8 cellular contexts compared by ENCODE assay signal in genomic region chr5:43019615-43020293, GRCh38.
A peak's percentile ranks its signal among the peaks of the same experiment; 100 is the strongest.
DNase-seq lines count a peak whose midpoint lies in the region; ATAC-seq lines count a peak whose summit lies in the region.

No MANE protein-coding gene starts in this region.

- H3K36me3 ChIP-seq in BLaER1 (no peaks in the 10 kb centered on the region), muscle layer of colon (ENCODE audit: insufficient read depth, low read length) (no peaks in the 10 kb centered on the region)

- H4K20me1 ChIP-seq in BLaER1 = no peaks in the 10 kb centered on the region

- ATAC-seq in GM19324 (IDR thresholded peaks at IDR 0.05; ENCODE audit: low FRiP score, unreplicated experiment) (peak; percentile 77), HG03378 (IDR thresholded peaks at IDR 0.05; ENCODE audit: unreplicated experiment) (peak; percentile 71)

- H3K9ac ChIP-seq in BLaER1 = peak overlapping the region; percentile 89
- no peak overlapping the region for H3K9ac ChIP-seq in muscle layer of colon (ENCODE audit: low read length)

- H3K4me1 ChIP-seq in BLaER1 (peaks cover 34% of the 10 kb centered on the region), muscle layer of colon (ENCODE audit: insufficient read depth, low read length) (peaks cover 3% of the 10 kb centered on the region)

- DNase-seq in NCI-H510A treated with DMSO at 0.1 percent for 48 hours (lab: John Stamatoyannopoulos, UW) = peak; percentile 92
- DNase-seq in activated CD4-positive, alpha-beta T cell treated with anti-CD3 and anti-CD28 coated beads for 48 hours = peak; percentile 87
- peak; percentile 81 for DNase-seq in effector CD4-positive, alpha-beta T cell
- peak; percentile 62 to 88 (median 85) for DNase-seq in stimulated activated naive CD4-positive, alpha-beta T cell (lab: John Stamatoyannopoulos, UW)

- peak overlapping the region; percentile 83 for H3K4me2 ChIP-seq in BLaER1

- H3K27me3 ChIP-seq in BLaER1 (no peaks in the 10 kb centered on the region), muscle layer of colon (ENCODE audit: control insufficient read depth in 1 of 2, insufficient read depth in 2 of 2, low read length in 2 of 2) (peaks cover 48 to 63% of the 10 kb centered on the region in 2 donors)

- peak overlapping the region; percentile 75 for H3K4me3 ChIP-seq in BLaER1
- H3K4me3 ChIP-seq in muscle layer of colon (ENCODE audit: low read depth in 1 of 2, low read length in 2 of 2) = peak overlapping the region; percentile 3 to 20

- H3K9me3 ChIP-seq in BLaER1 (no peaks in the 10 kb centered on the region), muscle layer of colon (ENCODE audit: low read length) (peaks cover 5% of the 10 kb centered on the region)

- H3K27ac ChIP-seq in BLaER1 (peak overlapping the region; percentile 93), muscle layer of colon (ENCODE audit: low read depth, low read length) (no peak overlapping the region)
